Comparison of ENCODE assay signal across 14 cellular contexts in genomic region chr11:14583252-14584105, GRCh38.
DNase-seq lines count a peak whose midpoint lies in the region; ATAC-seq lines count a peak whose summit lies in the region.
"Had no signal": no experiment of that assay in that cellular context is flagged by ENCODE, and none has a peak within 500 bp of the region (broad histone marks: within the 10 kb centered on the region; RNA-seq: fewer than 3 reads in every experiment).

No MANE protein-coding gene starts in this region.

- intact Hi-C loops in activated CD4-positive, alpha-beta T cell treated with anti-CD3 and anti-CD28 coated beads for 36 hours (cut with DNase I, micrococcal nuclease) = no loop called here

- H3K27me3 Mint-ChIP-seq in activated CD4-positive, alpha-beta T cell treated with anti-CD3 and anti-CD28 coated beads for 36 hours = no peaks in the 10 kb centered on the region

- H3K4me3 ChIP-seq in adipocyte (ENCODE audit: low read length) (no peak overlapping the region), thymus (ENCODE audit: low read length) (no peak overlapping the region)
- H3K4me3 ChIP-seq: psoas muscle had no signal

- 63% methylated on average over 9 of the region's 9 CpGs for WGBS in thymus

- ATAC-seq in activated CD4-positive, alpha-beta T cell treated with anti-CD3 and anti-CD28 coated beads for 36 hours = no peak
- ATAC-seq in HG02763 (IDR thresholded peaks at IDR 0.05; ENCODE audit: unreplicated experiment) = no peak
- ATAC-seq: HCT116, psoas muscle had no signal

- H3K36me3 ChIP-seq in adipocyte (ENCODE audit: control insufficient read depth, insufficient read depth, low read length, severe bottlenecking) = no peaks in the 10 kb centered on the region
- no peaks in the 10 kb centered on the region for H3K36me3 ChIP-seq in thymus (ENCODE audit: control insufficient read depth, insufficient read depth)

- DNase-seq in activated CD4-positive, alpha-beta T cell treated with anti-CD3 and anti-CD28 coated beads for 36 hours = no peak
- DNase-seq in activated CD4-positive, alpha-beta T cell treated with anti-CD3 and anti-CD28 coated beads, Interleukin-2, amount 50 U/mL, for 4 hours = no peak
- peak; percentile 1 for DNase-seq in adipocyte (ENCODE audit: low read depth)
- DNase-seq in kidney tubule cell (ENCODE audit: low spot score) = peak; percentile 52
- no peak for DNase-seq in globus pallidus (ENCODE audit: low spot score)
- DNase-seq in putamen (ENCODE audit: low spot score) = no peak
- DNase-seq: 8988T; activated CD4-positive, alpha-beta T cell treated with anti-CD3 and anti-CD28 coated beads, Interleukin-2, amount 50 U/mL, for 1 hour; NCI-H1436 treated with DMSO at 0.1 percent for 48 hours; psoas muscle; substantia nigra had no signal

- CTCF ChIA-PET in activated CD4-positive, alpha-beta T cell treated with anti-CD3 and anti-CD28 coated beads for 36 hours (lab: Charles Lee) = interaction anchor here (0.5 kb wide), 1 partner anchor 198 kb away, joined by 3 read pairs; no protein-coding TSS in a partner anchor

- peaks cover 13% of the 10 kb centered on the region for H3K4me1 ChIP-seq in adipocyte (ENCODE audit: control insufficient read depth, insufficient read depth, low read length)
- H3K4me1 ChIP-seq in thymus (ENCODE audit: control insufficient read depth, insufficient read depth, low read length) = peaks cover 13% of the 10 kb centered on the region
- H3K4me1 ChIP-seq: psoas muscle had no signal

- peak overlapping the region; percentile 21 for H3K27ac ChIP-seq in thymus (ENCODE audit: low read depth)
- H3K27ac ChIP-seq: psoas muscle had no signal

- H3K27ac Mint-ChIP-seq in activated CD4-positive, alpha-beta T cell treated with anti-CD3 and anti-CD28 coated beads for 36 hours = peak overlapping the region; percentile 10

- no peak overlapping the region for H3K4me3 Mint-ChIP-seq in activated CD4-positive, alpha-beta T cell treated with anti-CD3 and anti-CD28 coated beads for 36 hours

- H3K9me3 ChIP-seq in adipocyte (ENCODE audit: control insufficient read depth, low read length) (no peaks in the 10 kb centered on the region), thymus (ENCODE audit: control insufficient read depth) (no peaks in the 10 kb centered on the region)
- H3K9me3 ChIP-seq: psoas muscle had no signal

- H3K9me3 Mint-ChIP-seq in activated CD4-positive, alpha-beta T cell treated with anti-CD3 and anti-CD28 coated beads for 36 hours (ENCODE audit: low read depth) = peaks cover 10% of the 10 kb centered on the region

- peaks cover 42% of the 10 kb centered on the region for H3K4me1 Mint-ChIP-seq in activated CD4-positive, alpha-beta T cell treated with anti-CD3 and anti-CD28 coated beads for 36 hours

- no peaks in the 10 kb centered on the region for H3K27me3 ChIP-seq in adipocyte (replicated peaks; ENCODE audit: control insufficient read depth, insufficient read depth, low read length)
- H3K27me3 ChIP-seq in thymus (ENCODE audit: control insufficient read depth, insufficient read depth) = no peaks in the 10 kb centered on the region

- H3K36me3 Mint-ChIP-seq in activated CD4-positive, alpha-beta T cell treated with anti-CD3 and anti-CD28 coated beads for 36 hours (ENCODE audit: low read depth) = peaks cover 31% of the 10 kb centered on the region

- POLR2A ChIA-PET in activated CD4-positive, alpha-beta T cell treated with anti-CD3 and anti-CD28 coated beads for 36 hours (lab: Charles Lee) = no interaction called here

- no peak overlapping the region for H3K9ac ChIP-seq in adipocyte (ENCODE audit: low read length)

Comparison
In these comparisons a context has a peak if more than half of its experiments do, and no peak if none do; other contexts are left out.
1. DNase-seq: peak in adipocyte (single experiment) and kidney tubule cell (single experiment); none in activated CD4-positive, alpha-beta T cell treated with anti-CD3 and anti-CD28 coated beads for 36 hours (single experiment), activated CD4-positive, alpha-beta T cell treated with anti-CD3 and anti-CD28 coated beads, Interleukin-2, amount 50 U/mL, for 4 hours (0 of 2), globus pallidus (single experiment) and putamen (single experiment).